Comparison of ENCODE assay signal across 9 cellular contexts in genomic region chr15:41893422-41894250, GRCh38. TPM values are rescaled to one million over a fixed set of nuclear protein-coding genes. Genes with fewer than 3 reads are reported as not detected.
DNase-seq lines count a peak whose midpoint lies in the region; ATAC-seq and TF ChIP-seq lines count a peak whose summit lies in the region.
"Had no signal": no experiment of that assay in that cellular context is flagged by ENCODE, and none has a peak within 500 bp of the region (broad histone marks: within the 10 kb centered on the region; RNA-seq: fewer than 3 reads in every experiment).

Gene SPTBN5 (minus strand): TSS chr15:41894053. CDS start chr15:41893497, 556 bp downstream.

- TF ChIP-seq CTCF in thoracic aorta (IDR thresholded peaks at IDR 0.05) (no peak), mesothelial cell of epicardium (IDR thresholded peaks at IDR 0.05; ENCODE audit: unreplicated experiment) (no peak)

- H3K27ac ChIP-seq in thoracic aorta: peak within 1 kb of the TSS; percentile 65 to 73

- H3K9me3 ChIP-seq in thoracic aorta: no peaks in the 10 kb centered on the region

- H3K27ac Mint-ChIP-seq in T-helper 2 cell treated with Interferon-gamma antibody and Interleukin-4, amounts not matched to agents 5 μg/mL and 100 μg/mL, for 36 hours: peak within 1 kb of the TSS; percentile 93
- peak within 1 kb of the TSS; percentile 96 for H3K27ac Mint-ChIP-seq in activated CD8-positive, alpha-beta T cell treated with anti-CD3 and anti-CD28 coated beads, Interleukin-2, amount 10 ng/mL, durations not matched to agents 7 days and 5 days
- H3K27ac Mint-ChIP-seq in immature natural killer cell: peak within 1 kb of the TSS; percentile 98 to 100 (median 100)
- no peak within 1 kb of the TSS for H3K27ac Mint-ChIP-seq in mesothelial cell of epicardium

- no peaks in the 10 kb centered on the region for H3K36me3 Mint-ChIP-seq in T-helper 2 cell treated with Interferon-gamma antibody and Interleukin-4, amounts not matched to agents 5 μg/mL and 100 μg/mL, for 36 hours (ENCODE audit: low read depth)
- no peaks in the 10 kb centered on the region for H3K36me3 Mint-ChIP-seq in activated CD8-positive, alpha-beta T cell treated with anti-CD3 and anti-CD28 coated beads, Interleukin-2, amount 10 ng/mL, durations not matched to agents 7 days and 5 days (ENCODE audit: low read depth)
- peaks cover 0 to 7% (median 0%) of the 10 kb centered on the region in 3 donors for H3K36me3 Mint-ChIP-seq in immature natural killer cell
- H3K36me3 Mint-ChIP-seq in mesothelial cell of epicardium: no peaks in the 10 kb centered on the region

- no peak for ATAC-seq in activated CD8-positive, alpha-beta T cell treated with anti-CD3 and anti-CD28 coated beads, Interleukin-2, amount 10 ng/mL, durations not matched to agents 7 days and 5 days
- ATAC-seq in thoracic aorta (ENCODE audit: insufficient number of reproducible peaks, low FRiP score, low read depth) (no peak), HG02938 (IDR thresholded peaks at IDR 0.05; ENCODE audit: unreplicated experiment) (no peak)

- H3K4me1 Mint-ChIP-seq in T-helper 2 cell treated with Interferon-gamma antibody and Interleukin-4, amounts not matched to agents 5 μg/mL and 100 μg/mL, for 36 hours (ENCODE audit: low read depth): peaks cover 25% of the 10 kb centered on the region
- H3K4me1 Mint-ChIP-seq in activated CD8-positive, alpha-beta T cell treated with anti-CD3 and anti-CD28 coated beads, Interleukin-2, amount 10 ng/mL, durations not matched to agents 7 days and 5 days (ENCODE audit: low read depth): peaks cover 55% of the 10 kb centered on the region
- H3K4me1 Mint-ChIP-seq in immature natural killer cell: peaks cover 41 to 55% of the 10 kb centered on the region in 2 donors
- H3K4me1 Mint-ChIP-seq in mesothelial cell of epicardium: peaks cover 27% of the 10 kb centered on the region

- H3K27me3 Mint-ChIP-seq in T-helper 2 cell treated with Interferon-gamma antibody and Interleukin-4, amounts not matched to agents 5 μg/mL and 100 μg/mL, for 36 hours (ENCODE audit: low read depth): no peaks in the 10 kb centered on the region
- no peaks in the 10 kb centered on the region for H3K27me3 Mint-ChIP-seq in activated CD8-positive, alpha-beta T cell treated with anti-CD3 and anti-CD28 coated beads, Interleukin-2, amount 10 ng/mL, durations not matched to agents 7 days and 5 days (ENCODE audit: low read depth)
- H3K27me3 Mint-ChIP-seq in immature natural killer cell (ENCODE audit: low read depth in 3 of 3) (peaks cover 5 to 9% (median 7%) of the 10 kb centered on the region in 3 donors), mesothelial cell of epicardium (ENCODE audit: low read depth) (no peaks in the 10 kb centered on the region)

- no peaks in the 10 kb centered on the region for H3K9me3 Mint-ChIP-seq in T-helper 2 cell treated with Interferon-gamma antibody and Interleukin-4, amounts not matched to agents 5 μg/mL and 100 μg/mL, for 36 hours
- H3K9me3 Mint-ChIP-seq in activated CD8-positive, alpha-beta T cell treated with anti-CD3 and anti-CD28 coated beads, Interleukin-2, amount 10 ng/mL, durations not matched to agents 7 days and 5 days (ENCODE audit: insufficient read depth): no peaks in the 10 kb centered on the region
- H3K9me3 Mint-ChIP-seq in immature natural killer cell (no peaks in the 10 kb centered on the region), mesothelial cell of epicardium (no peaks in the 10 kb centered on the region)

- H3K4me3 Mint-ChIP-seq in T-helper 2 cell treated with Interferon-gamma antibody and Interleukin-4, amounts not matched to agents 5 μg/mL and 100 μg/mL, for 36 hours: peak within 1 kb of the TSS; percentile 54
- H3K4me3 Mint-ChIP-seq in activated CD8-positive, alpha-beta T cell treated with anti-CD3 and anti-CD28 coated beads, Interleukin-2, amount 10 ng/mL, durations not matched to agents 7 days and 5 days: peak within 1 kb of the TSS; percentile 44
- H3K4me3 Mint-ChIP-seq in immature natural killer cell: peak within 1 kb of the TSS; percentile 85 to 89 (median 87)
- no peak within 1 kb of the TSS for H3K4me3 Mint-ChIP-seq in mesothelial cell of epicardium

- POLR2A ChIA-PET in activated CD8-positive, alpha-beta T cell treated with anti-CD3 and anti-CD28 coated beads, Interleukin-2, amount 10 ng/mL, durations not matched to agents 7 days and 5 days (lab: Charles Lee): interaction anchor here (0.6 kb wide), 1 partner anchor 11 kb away, joined by 3 read pairs; no protein-coding TSS in a partner anchor

- DNase-seq in T-helper 2 cell treated with Interferon-gamma antibody and Interleukin-4, amounts not matched to agents 5 μg/mL and 100 μg/mL, for 36 hours (ENCODE audit: low spot score): no peak
- DNase-seq in T-helper 2 cell: no peak
- DNase-seq in activated CD8-positive, alpha-beta T cell treated with anti-CD3 and anti-CD28 coated beads, Interleukin-2, amount 10 ng/mL, durations not matched to agents 7 days and 5 days: no peak
- DNase-seq in immature natural killer cell: no peak
- no peak for DNase-seq in thoracic aorta (ENCODE audit: low spot score)
- DNase-seq in NCI-H1417 treated with DMSO at 0.1 percent for 48 hours (lab: John Stamatoyannopoulos, UW): no peak
- DNase-seq in mesothelial cell of epicardium (ENCODE audit: low spot score in 2 of 2, unreplicated experiment in 2 of 2): no peak
- DNase-seq: NCI-H2171 treated with DMSO at 0.1 percent for 48 hours had no signal

- peaks cover 7 to 20% of the 10 kb centered on the region in 2 donors for H3K4me1 ChIP-seq in thoracic aorta (ENCODE audit: control insufficient read depth in 1 of 2, low read depth in 2 of 2)

- CTCF ChIA-PET in activated CD8-positive, alpha-beta T cell treated with anti-CD3 and anti-CD28 coated beads, Interleukin-2, amount 10 ng/mL, durations not matched to agents 7 days and 5 days (lab: Charles Lee): interaction anchor here (1.6 to 2.6 kb wide), 2 partner anchors 11 to 120 kb away, joined by 9 to 27 read pairs; partner anchors contain the start of gene MAPKBP1

- no peaks in the 10 kb centered on the region for H3K36me3 ChIP-seq in thoracic aorta

- no peaks in the 10 kb centered on the region for H3K27me3 ChIP-seq in thoracic aorta (replicated peaks; ENCODE audit: insufficient read depth)

- H3K4me3 ChIP-seq in thoracic aorta: peak within 1 kb of the TSS; percentile 58

RNA-seq across cellular contexts. Expression of gene SPTBN5, which starts in this region (rescaled TPM):
- total RNA-seq in activated CD8-positive, alpha-beta T cell treated with anti-CD3 and anti-CD28 coated beads, Interleukin-2, amount 10 ng/mL, durations not matched to agents 7 days and 5 days: under 1 TPM; 0.16 to 0.21 TPM
- polyA plus RNA-seq in immature natural killer cell: under 1 TPM in 1 of 3 donors, not detected in 2; 0.06 TPM
- total RNA-seq in thoracic aorta (1 to 10 TPM; 1.3 to 3.9 TPM), mesothelial cell of epicardium (2.1 to 2.7 TPM (median 2.3 TPM) in 3 replicates)
